8 cellular contexts compared by ENCODE assay signal in genomic region chr6:135568366-135568765, GRCh38.
DNase-seq lines count a peak whose midpoint lies in the region; ATAC-seq and TF ChIP-seq lines count a peak whose summit lies in the region.

No MANE protein-coding gene starts in this region.

- CTCF ChIA-PET in GM10248 (lab: Yijun Ruan, JAX): interaction anchor here (1.8 to 2.3 kb wide), 6 partner anchors 9 to 658 kb away, joined by 5 to 11 read pairs (median 6); no protein-coding TSS in a partner anchor

- ATAC-seq in HG02642 (IDR thresholded peaks at IDR 0.05; ENCODE audit: poor library complexity, unreplicated experiment) (peak; percentile 59), GM21576 (IDR thresholded peaks at IDR 0.05; ENCODE audit: unreplicated experiment) (no peak)

- peak; percentile 15 for DNase-seq in GM10248 (ENCODE audit: extremely low spot score)
- DNase-seq in activated CD4-positive, alpha-beta T cell treated with anti-CD3 and anti-CD28 coated beads, Interleukin-2, amount 50 U/mL, for 1 hour: peak; percentile 6
- DNase-seq in iris pigment epithelial cell (ENCODE audit: low read depth): peak; percentile 96
- DNase-seq in NCI-H1092 (lab: John Stamatoyannopoulos, UW): no peak
- no peak for DNase-seq in HT-29 (ENCODE audit: low spot score)
- DNase-seq in NCI-H345 (lab: John Stamatoyannopoulos, UW): no peak

- no peak for TF ChIP-seq CTCF in GM10248 (IDR thresholded peaks at IDR 0.05; ENCODE audit: control extremely low read depth, extremely low read depth, low read depth, missing control alignments)

- POLR2A ChIA-PET in GM10248 (lab: Yijun Ruan, JAX): interaction anchor here (1.1 kb wide), 1 partner anchor 9 kb away, joined by 7 read pairs; no protein-coding TSS in a partner anchor

Comparison
In these comparisons a context has a peak if more than half of its experiments do, and no peak if none do; other contexts are left out.
1. DNase-seq: peak in GM10248 (single experiment), activated CD4-positive, alpha-beta T cell treated with anti-CD3 and anti-CD28 coated beads, Interleukin-2, amount 50 U/mL, for 1 hour (single experiment) and iris pigment epithelial cell (single experiment); none in NCI-H1092 (single experiment), HT-29 (single experiment) and NCI-H345 (single experiment).